Comparison of ENCODE assay signal across 16 cellular contexts in the genomic region with DNA sequence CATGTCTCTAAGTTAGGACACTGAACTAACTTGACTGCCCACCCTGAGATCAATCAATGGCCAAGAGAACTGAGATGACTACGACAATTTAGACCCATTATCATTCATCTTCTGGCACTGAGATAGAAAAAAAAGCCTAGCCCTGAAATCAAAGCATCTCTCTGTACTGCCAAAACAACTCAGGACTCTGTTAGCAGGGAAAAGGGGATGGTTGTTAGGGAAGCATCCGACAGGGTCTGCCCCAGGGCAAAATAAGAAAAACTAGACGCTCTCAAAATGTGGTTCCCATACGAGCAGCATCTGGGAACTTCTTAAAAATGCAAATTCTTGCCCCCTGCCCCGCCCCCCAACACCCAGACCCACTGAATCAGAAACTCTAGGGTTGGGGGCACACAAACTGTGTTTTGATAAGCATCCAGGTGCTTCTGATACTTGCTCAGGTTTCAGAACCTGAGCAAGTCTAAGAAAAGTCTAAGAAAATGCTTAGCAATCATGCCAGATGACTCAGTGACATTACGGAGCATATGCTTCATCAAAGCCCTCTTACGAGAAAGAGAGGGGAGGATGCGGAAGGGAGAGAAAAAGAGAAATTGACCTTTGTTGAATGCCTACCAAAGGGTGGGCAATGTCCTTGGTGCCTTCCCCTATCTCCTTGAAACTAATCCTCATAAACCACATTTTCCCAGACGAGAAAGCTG.
A peak's percentile ranks its signal among the peaks of the same experiment; 100 is the strongest.
DNase-seq lines count a peak whose midpoint lies in the region; ATAC-seq and TF ChIP-seq lines count a peak whose summit lies in the region.
"Had no signal": no experiment of that assay in that cellular context is flagged by ENCODE, and none has a peak within 500 bp of the region (broad histone marks: within the 10 kb centered on the region; RNA-seq: fewer than 3 reads in every experiment).

No MANE protein-coding gene starts in this region.

- peak; percentile 60 for DNase-seq in activated CD4-positive, alpha-beta T cell treated with anti-CD3 and anti-CD28 coated beads, Interleukin-2, amount 10 ng/mL, durations not matched to agents 24 days and 14 days
- DNase-seq in activated CD4-positive, alpha-beta T cell treated with anti-CD3 and anti-CD28 coated beads for 1 hour: no peak
- DNase-seq in activated T-cell treated with anti-CD3 and anti-CD28 coated beads, Interleukin-2, amount 50 U/mL, for 48 hours: peak; percentile 26 to 29
- DNase-seq in mesendoderm: no peak
- no peak for DNase-seq in KG1 (lab: John Stamatoyannopoulos, UW)
- no peak for DNase-seq in NCI-H524 (lab: John Stamatoyannopoulos, UW)
- DNase-seq: effector CD8-positive, alpha-beta T cell; GOT3; pancreas; SIG-M5; stimulated activated naive B cell treated with anti-CD40 and anti-IgM and Interleukin-4, amounts not matched to agents 10 μg/mL and 1 μg/mL and 100 μg/mL, for 72 hours; T1000 had no signal

- H2BK5ac ChIP-seq in mesendoderm (ENCODE audit: low read length): no peak overlapping the region

- H3K9me3 ChIP-seq in HEK293 (ENCODE audit: control insufficient read depth, insufficient read depth, low read depth, low read length): no peaks in the 10 kb centered on the region
- H3K9me3 ChIP-seq: A549, pancreas had no signal

- no peak overlapping the region for H3K27ac ChIP-seq in HEK293 (ENCODE audit: extremely low read depth, low read depth, low read length)
- no peak overlapping the region for H3K27ac ChIP-seq in mesendoderm (ENCODE audit: low read depth, low read length)
- H3K27ac ChIP-seq: A549, pancreas had no signal

- H3K4me1 ChIP-seq in HEK293 (ENCODE audit: control insufficient read depth, insufficient read depth, low read length): no peaks in the 10 kb centered on the region; the same call in 1 of the 2 replicates
- H3K4me1 ChIP-seq in mesendoderm (ENCODE audit: control insufficient read depth, low read depth, low read length): no peaks in the 10 kb centered on the region
- H3K4me1 ChIP-seq: A549, pancreas had no signal

- H3K23ac ChIP-seq in mesendoderm (ENCODE audit: low read length): no peak overlapping the region

- CTCF ChIA-PET in HEK293 (lab: Yijun Ruan, JAX): no interaction called here

- no peak overlapping the region for H4K8ac ChIP-seq in mesendoderm (ENCODE audit: low read depth, low read length)

- no peaks in the 10 kb centered on the region for H3K27me3 ChIP-seq in mesendoderm (ENCODE audit: insufficient read depth, low read length, poor library complexity)
- H3K27me3 ChIP-seq: pancreas had no signal

- no peak overlapping the region for H2AK5ac ChIP-seq in mesendoderm (ENCODE audit: low read length)

- H3K56ac ChIP-seq in mesendoderm (ENCODE audit: low read length): no peak overlapping the region

- no peak overlapping the region for H3K9ac ChIP-seq in mesendoderm (ENCODE audit: low read length)

- POLR2A ChIA-PET in HEK293 (lab: Yijun Ruan, JAX): no interaction called here

- no peak overlapping the region for H2BK120ac ChIP-seq in mesendoderm (ENCODE audit: low read depth, low read length)

- peaks cover 12% of the 10 kb centered on the region for H3K9me3 Mint-ChIP-seq in activated CD4-positive, alpha-beta T cell treated with anti-CD3 and anti-CD28 coated beads, Interleukin-2, amount 10 ng/mL, durations not matched to agents 24 days and 14 days
- H3K9me3 Mint-ChIP-seq: central memory CD8-positive, alpha-beta T cell; stimulated activated naive B cell treated with anti-CD40 and anti-IgM and Interleukin-4, amounts not matched to agents 10 μg/mL and 1 μg/mL and 100 μg/mL, for 72 hours had no signal

- peak overlapping the region; percentile 18 for H3K4me3 Mint-ChIP-seq in activated CD4-positive, alpha-beta T cell treated with anti-CD3 and anti-CD28 coated beads, Interleukin-2, amount 10 ng/mL, durations not matched to agents 24 days and 14 days
- H3K4me3 Mint-ChIP-seq: central memory CD8-positive, alpha-beta T cell; stimulated activated naive B cell treated with anti-CD40 and anti-IgM and Interleukin-4, amounts not matched to agents 10 μg/mL and 1 μg/mL and 100 μg/mL, for 72 hours had no signal

- H3K27me3 Mint-ChIP-seq in activated CD4-positive, alpha-beta T cell treated with anti-CD3 and anti-CD28 coated beads, Interleukin-2, amount 10 ng/mL, durations not matched to agents 24 days and 14 days: peaks cover 47% of the 10 kb centered on the region

- H3K36me3 ChIP-seq in HEK293 (ENCODE audit: control insufficient read depth in 2 of 2, insufficient read depth in 1 of 2, low read length in 2 of 2): no peaks in the 10 kb centered on the region
- H3K36me3 ChIP-seq in mesendoderm (ENCODE audit: control insufficient read depth, insufficient read depth, low read length): no peaks in the 10 kb centered on the region
- H3K36me3 ChIP-seq: pancreas had no signal

- peak overlapping the region; percentile 72 for H3K27ac Mint-ChIP-seq in activated CD4-positive, alpha-beta T cell treated with anti-CD3 and anti-CD28 coated beads, Interleukin-2, amount 10 ng/mL, durations not matched to agents 24 days and 14 days
- H3K27ac Mint-ChIP-seq: stimulated activated naive B cell treated with anti-CD40 and anti-IgM and Interleukin-4, amounts not matched to agents 10 μg/mL and 1 μg/mL and 100 μg/mL, for 72 hours had no signal

- peak overlapping the region; percentile 40 for H3K18ac ChIP-seq in mesendoderm (ENCODE audit: low read length)

- H3K4me1 Mint-ChIP-seq in activated CD4-positive, alpha-beta T cell treated with anti-CD3 and anti-CD28 coated beads, Interleukin-2, amount 10 ng/mL, durations not matched to agents 24 days and 14 days: peaks cover 32% of the 10 kb centered on the region
- H3K4me1 Mint-ChIP-seq: central memory CD8-positive, alpha-beta T cell had no signal

- H3K4me3 ChIP-seq in HEK293 (ENCODE audit: low read depth, low read length) (no peak overlapping the region), mesendoderm (ENCODE audit: low read length) (no peak overlapping the region)
- H3K4me3 ChIP-seq: A549, pancreas had no signal

- H3K79me1 ChIP-seq in mesendoderm (ENCODE audit: low read length): no peaks in the 10 kb centered on the region

- no peak for ATAC-seq in HG03196 (IDR thresholded peaks at IDR 0.05; ENCODE audit: unreplicated experiment)
- ATAC-seq: A549, pancreas had no signal

- no peak overlapping the region for H2BK15ac ChIP-seq in mesendoderm (replicated peaks; ENCODE audit: low read depth)

- no peak overlapping the region for H3K4me2 ChIP-seq in mesendoderm (ENCODE audit: low read length)
- H3K4me2 ChIP-seq: A549 had no signal

- no CpG with 5 or more reads among the region's 9 CpGs for WGBS in mesendoderm (ENCODE audit: extremely low coverage, insufficient coverage, low lambda C conversion rate)

- no peaks in the 10 kb centered on the region for H3K79me2 ChIP-seq in mesendoderm (ENCODE audit: control insufficient read depth, insufficient read depth, low read length)

- no peak overlapping the region for H4K5ac ChIP-seq in mesendoderm (ENCODE audit: low read length)

- no peak for TF ChIP-seq CTCF in HEK293 (tag by site-specific recombination; IDR thresholded peaks at IDR 0.05)

- intact Hi-C loops in activated CD4-positive, alpha-beta T cell treated with anti-CD3 and anti-CD28 coated beads, Interleukin-2, amount 10 ng/mL, durations not matched to agents 24 days and 14 days (cut with micrococcal nuclease): loop anchor here (5.0 kb wide), 2 partner anchors 109 to 344 kb away; no protein-coding TSS in a partner anchor

- no peak overlapping the region for H3K4ac ChIP-seq in mesendoderm (ENCODE audit: low read depth, low read length)

- no peaks in the 10 kb centered on the region for H3K36me3 Mint-ChIP-seq in activated CD4-positive, alpha-beta T cell treated with anti-CD3 and anti-CD28 coated beads, Interleukin-2, amount 10 ng/mL, durations not matched to agents 24 days and 14 days (ENCODE audit: low read depth)
- H3K36me3 Mint-ChIP-seq: stimulated activated naive B cell treated with anti-CD40 and anti-IgM and Interleukin-4, amounts not matched to agents 10 μg/mL and 1 μg/mL and 100 μg/mL, for 72 hours had no signal

TF ChIP-seq in HEK293, 187 proteins besides CTCF, POLR2A, EP300 and RAD21:
- TF ChIP-seq GLIS1 (tag by site-specific recombination; IDR thresholded peaks at IDR 0.05) (no peak), PRDM4 (tag by site-specific recombination; IDR thresholded peaks at IDR 0.05) (0 out of 2 replicates have a peak, but pooled peaks have one; percentile 33)

Comparison
In these comparisons a context has a peak if more than half of its experiments do, and no peak if none do; other contexts are left out.
1. DNase-seq: peak in activated CD4-positive, alpha-beta T cell treated with anti-CD3 and anti-CD28 coated beads, Interleukin-2, amount 10 ng/mL, durations not matched to agents 24 days and 14 days (single experiment) and activated T-cell treated with anti-CD3 and anti-CD28 coated beads, Interleukin-2, amount 50 U/mL, for 48 hours (2 of 2); none in activated CD4-positive, alpha-beta T cell treated with anti-CD3 and anti-CD28 coated beads for 1 hour (single experiment), mesendoderm (single experiment), KG1 (single experiment) and NCI-H524 (0 of 2).